Comparison of ENCODE assay signal across 15 cellular contexts in the genomic region with DNA sequence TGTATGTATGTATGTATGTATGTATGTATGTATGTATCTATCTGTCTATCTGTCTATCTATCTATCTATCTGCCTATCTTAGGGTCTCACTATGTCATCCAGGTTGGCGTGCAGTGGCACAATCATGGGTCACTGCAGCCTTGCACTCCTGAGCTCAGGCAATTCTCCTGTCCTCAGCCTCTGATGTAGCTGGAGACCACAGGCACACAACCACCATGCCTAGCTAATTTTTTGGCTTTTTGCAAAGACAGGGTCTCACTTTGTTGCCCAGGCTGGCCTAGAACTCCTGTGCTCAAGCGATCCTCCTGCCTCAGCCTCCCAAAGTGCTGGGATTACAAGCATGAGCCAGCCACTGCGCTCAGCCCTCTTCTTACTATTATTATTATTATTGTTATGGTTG. TPM values are rescaled to one million over a fixed set of nuclear protein-coding genes. Genes with fewer than 3 reads are reported as not detected.
"Had no signal": no experiment of that assay in that cellular context is flagged by ENCODE, and none has a peak within 500 bp of the region (broad histone marks: within the 10 kb centered on the region; RNA-seq: fewer than 3 reads in every experiment).

No MANE protein-coding gene starts in this region.

RNA-seq across cellular contexts. Expression of gene TPTE, which starts 4.5 kb away (rescaled TPM):
- total RNA-seq: activated B cell treated with CpG ODN at 0.5 μM for 24 hours; activated CD4-positive, alpha-beta memory T cell treated with anti-CD3 and anti-CD28 coated beads for 36 hours; activated CD4-positive, alpha-beta memory T cell treated with anti-CD3 and anti-CD28 coated beads, Interleukin-2, amount 10 ng/mL, durations not matched to agents 7 days and 5 days; activated CD4-positive, alpha-beta T cell treated with anti-CD3 and anti-CD28 coated beads for 36 hours; activated CD4-positive, alpha-beta T cell treated with anti-CD3 and anti-CD28 coated beads, Interleukin-2, amount 10 ng/mL, durations not matched to agents 24 days and 14 days; activated CD4-positive, alpha-beta T cell treated with anti-CD3 and anti-CD28 coated beads, Interleukin-2, amount 10 ng/mL, durations not matched to agents 7 days and 5 days; activated CD8-positive, alpha-beta memory T cell treated with anti-CD3 and anti-CD28 coated beads for 36 hours; activated CD8-positive, alpha-beta memory T cell treated with anti-CD3 and anti-CD28 coated beads, Interleukin-2, amount 10 ng/mL, durations not matched to agents 7 days and 5 days; activated CD8-positive, alpha-beta T cell treated with anti-CD3 and anti-CD28 coated beads for 36 hours; activated CD8-positive, alpha-beta T cell treated with anti-CD3 and anti-CD28 coated beads, Interleukin-2, amount 10 ng/mL, durations not matched to agents 7 days and 5 days; T-cell; T-helper 1 cell treated with Interleukin-12 subunit alpha and Interleukin-12 subunit beta and Interleukin-4 antibody, amounts not matched to agents 30 ng/mL and 1 ng/mL, for 36 hours; T-helper 17 cell; T-helper 2 cell treated with Interferon-gamma antibody and Interleukin-4, amounts not matched to agents 100 ng/mL and 5 ng/mL, for 36 hours; WTC11 had no signal
